In the genomic region with DNA sequence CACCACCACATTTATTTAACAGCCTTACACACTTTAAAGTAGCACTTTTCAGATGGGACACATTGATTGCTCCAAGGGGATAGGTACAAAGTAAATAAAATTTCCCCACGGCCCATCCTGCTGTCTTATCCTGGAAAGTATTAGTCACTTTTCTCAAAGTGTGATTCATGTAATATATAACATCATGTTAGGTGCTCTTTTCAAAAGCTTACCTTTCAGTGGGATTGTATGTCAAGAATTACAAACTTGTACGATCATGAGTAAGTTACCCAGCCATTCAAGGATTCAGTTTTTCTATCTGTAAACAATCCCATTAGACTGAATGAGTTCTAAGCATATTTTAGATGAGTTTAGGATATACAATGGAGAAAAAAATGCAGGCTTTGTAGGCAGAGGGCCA, we compare ENCODE assay signal across 28 cellular contexts.
A peak's percentile ranks its signal among the peaks of the same experiment; 100 is the strongest.
DNase-seq lines count a peak whose midpoint lies in the region; ATAC-seq, FAIRE-seq and TF ChIP-seq lines count a peak whose summit lies in the region.
"Had no signal": no experiment of that assay in that cellular context is flagged by ENCODE, and none has a peak within 500 bp of the region (broad histone marks: within the 10 kb centered on the region; RNA-seq: fewer than 3 reads in every experiment).

No MANE protein-coding gene starts in this region.

- no peak overlapping the region for H3K27ac Mint-ChIP-seq in MCF 10A (ENCODE audit: low read depth, unreplicated experiment)
- no peak overlapping the region for H3K27ac Mint-ChIP-seq in astrocyte (ENCODE audit: unreplicated experiment)
- H3K27ac Mint-ChIP-seq: CD14-positive monocyte; CD8-positive, alpha-beta memory T cell had no signal

- in situ Hi-C loops in ACHN (cut with HindIII; ENCODE audit: low pct_ligation_motif_present, low pct_unique_long_range_greater_than_20kb, low sequenced_read_pairs): no loop called here

- H3K4me3 ChIP-seq in breast epithelium: no peak overlapping the region
- no peak overlapping the region for H3K4me3 ChIP-seq in astrocyte (ENCODE audit: insufficient read depth, low read depth, low read length)
- H3K4me3 ChIP-seq in right atrium auricular region: no peak overlapping the region
- H3K4me3 ChIP-seq in MM.1S (ENCODE audit: low read length): no peak overlapping the region
- H3K4me3 ChIP-seq: PC-9 had no signal

- H3K9me2 ChIP-seq in MM.1S (replicated peaks; ENCODE audit: insufficient read depth, low read length): no peaks in the 10 kb centered on the region
- H3K9me2 ChIP-seq: SK-N-SH had no signal

- TF ChIP-seq POLR2A in breast epithelium (IDR thresholded peaks at IDR 0.05): no peak

- H3K27me3 ChIP-seq in breast epithelium (no peaks in the 10 kb centered on the region), astrocyte (ENCODE audit: insufficient read depth, low read length) (no peaks in the 10 kb centered on the region), foreskin keratinocyte (no peaks in the 10 kb centered on the region), right atrium auricular region (no peaks in the 10 kb centered on the region), MM.1S (replicated peaks; ENCODE audit: insufficient read depth, low read length) (no peaks in the 10 kb centered on the region)
- H3K27me3 ChIP-seq: BE2C had no signal

- peak; percentile 98 for ATAC-seq in foreskin keratinocyte

- no peaks in the 10 kb centered on the region for H3F3A ChIP-seq in MM.1S (ENCODE audit: insufficient read depth, low read length)

- CTCF ChIA-PET in MCF 10A (lab: Yijun Ruan, JAX): no interaction called here

- H3K4me2 ChIP-seq in astrocyte (ENCODE audit: low read length) (no peak overlapping the region), MM.1S (ENCODE audit: low read depth, low read length) (no peak overlapping the region)
- H3K4me2 ChIP-seq: PC-9, SK-N-SH had no signal

- H3K9me3 Mint-ChIP-seq in MCF 10A (ENCODE audit: unreplicated experiment): peaks cover 7% of the 10 kb centered on the region
- H3K9me3 Mint-ChIP-seq in astrocyte (ENCODE audit: unreplicated experiment): no peaks in the 10 kb centered on the region

- no peak for TF ChIP-seq CTCF in MCF 10A (IDR thresholded peaks at IDR 0.05; ENCODE audit: unreplicated experiment)
- no peak for TF ChIP-seq CTCF in breast epithelium (IDR thresholded peaks at IDR 0.05)
- TF ChIP-seq CTCF in astrocyte (IDR thresholded peaks at IDR 0.05; ENCODE audit: insufficient read depth, low read depth, low read length): no peak
- TF ChIP-seq CTCF in foreskin keratinocyte (conservative IDR thresholded peaks at IDR 0.05): no peak
- TF ChIP-seq CTCF in right atrium auricular region (IDR thresholded peaks at IDR 0.05): no peak
- TF ChIP-seq CTCF in MM.1S (IDR thresholded peaks at IDR 0.05; ENCODE audit: low read length): no peak

- no peaks in the 10 kb centered on the region for H3K36me3 ChIP-seq in breast epithelium
- no peaks in the 10 kb centered on the region for H3K36me3 ChIP-seq in astrocyte (ENCODE audit: insufficient read depth, low read length)
- H3K36me3 ChIP-seq in right atrium auricular region: no peaks in the 10 kb centered on the region
- no peaks in the 10 kb centered on the region for H3K36me3 ChIP-seq in MM.1S (replicated peaks; ENCODE audit: insufficient read depth, low read length)
- H3K36me3 ChIP-seq: BE2C had no signal

- H3K27ac ChIP-seq in breast epithelium: no peak overlapping the region
- H3K27ac ChIP-seq in astrocyte (ENCODE audit: low read depth, low read length): no peak overlapping the region
- H3K27ac ChIP-seq in foreskin keratinocyte: peak overlapping the region; percentile 65
- H3K27ac ChIP-seq in right atrium auricular region: no peak overlapping the region
- H3K27ac ChIP-seq in MM.1S (ENCODE audit: low read length): no peak overlapping the region
- H3K27ac ChIP-seq: 22Rv1, PC-9 had no signal

- H2AFZ ChIP-seq in astrocyte (ENCODE audit: low read depth, low read length) (no peak overlapping the region), MM.1S (ENCODE audit: low read length) (no peak overlapping the region)
- H2AFZ ChIP-seq: PC-9 had no signal

- intact Hi-C loops in MCF 10A (cut with micrococcal nuclease): no loop called here
- intact Hi-C loops in breast epithelium (cut with DNase I; ENCODE audit: low total_unique reads): no loop called here
- intact Hi-C loops in posterior cingulate gyrus (cut with DNase I): no loop called here

- H3K9ac ChIP-seq in astrocyte (ENCODE audit: low read length) (no peak overlapping the region), MM.1S (ENCODE audit: low read length) (no peak overlapping the region)
- H3K9ac ChIP-seq: SK-N-SH had no signal

- POLR2A ChIA-PET in MCF 10A (lab: Yijun Ruan, JAX): no interaction called here

- H3K9me3 ChIP-seq in breast epithelium (no peaks in the 10 kb centered on the region), astrocyte (ENCODE audit: insufficient read depth, low read depth, low read length) (no peaks in the 10 kb centered on the region), right atrium auricular region (no peaks in the 10 kb centered on the region), MM.1S (replicated peaks; ENCODE audit: insufficient read depth, low read length) (no peaks in the 10 kb centered on the region)
- H3K9me3 ChIP-seq: BE2C, SK-N-SH had no signal

- no TSS peak for BruUV-seq in MCF 10A (replicated peaks; lab: Mats Ljungman, UMichigan)

- H3K4me1 Mint-ChIP-seq in MCF 10A (ENCODE audit: insufficient read depth, unreplicated experiment) (no peaks in the 10 kb centered on the region), astrocyte (ENCODE audit: low read depth, unreplicated experiment) (no peaks in the 10 kb centered on the region)
- H3K4me1 Mint-ChIP-seq: CD14-positive monocyte; CD8-positive, alpha-beta memory T cell had no signal

- H3K79me2 ChIP-seq in astrocyte (ENCODE audit: insufficient read depth, low read length) (no peaks in the 10 kb centered on the region), MM.1S (ENCODE audit: low read length) (no peaks in the 10 kb centered on the region)

- DNase-seq in MCF 10A (ENCODE audit: unreplicated experiment) (peak; percentile 20), breast epithelium (ENCODE audit: low spot score in 2 of 2) (no peak), astrocyte (ENCODE audit: low read depth) (peak; percentile 3), foreskin keratinocyte (peak; percentile 80 to 91), posterior cingulate gyrus (no peak), right atrium auricular region (ENCODE audit: low spot score) (no peak), ACHN (no peak), MM.1S (no peak)
- DNase-seq: BE2C; Calu3; CD8-positive, alpha-beta memory T cell; DMS79 treated with DMSO at 0.1 percent for 48 hours; GF-D8; MV-4-11; NCI-H1105; NCI-H1436 treated with DMSO at 0.1 percent for 48 hours; NCI-H187 treated with DMSO at 0.1 percent for 48 hours; NCI-H2171 treated with DMSO at 0.1 percent for 48 hours; NCI-H446; NCI-H524 treated with DMSO at 0.1 percent for 48 hours; NCI-H774; PC-9; SIG-M5; SK-N-SH had no signal

- no peak for FAIRE-seq in astrocyte (lab: Jason Lieb, UNC)
- FAIRE-seq: GM12891, H1 had no signal

- H3K4me3 Mint-ChIP-seq in MCF 10A (ENCODE audit: unreplicated experiment) (no peak overlapping the region), astrocyte (ENCODE audit: unreplicated experiment) (no peak overlapping the region)
- H3K4me3 Mint-ChIP-seq: CD14-positive monocyte; CD8-positive, alpha-beta memory T cell had no signal

- H3K4me1 ChIP-seq in breast epithelium: no peaks in the 10 kb centered on the region
- no peaks in the 10 kb centered on the region for H3K4me1 ChIP-seq in astrocyte (ENCODE audit: insufficient read depth, low read length)
- H3K4me1 ChIP-seq in foreskin keratinocyte: peaks cover 13% of the 10 kb centered on the region
- H3K4me1 ChIP-seq in right atrium auricular region: no peaks in the 10 kb centered on the region
- H3K4me1 ChIP-seq in MM.1S (ENCODE audit: low read length): no peaks in the 10 kb centered on the region
- H3K4me1 ChIP-seq: BE2C had no signal

- H3K36me3 Mint-ChIP-seq in MCF 10A (ENCODE audit: insufficient read depth, unreplicated experiment): no peaks in the 10 kb centered on the region
- H3K36me3 Mint-ChIP-seq in astrocyte (ENCODE audit: low read depth, unreplicated experiment): no peaks in the 10 kb centered on the region
- H3K36me3 Mint-ChIP-seq: CD14-positive monocyte; CD8-positive, alpha-beta memory T cell had no signal

- H3K27me3 Mint-ChIP-seq in MCF 10A (ENCODE audit: insufficient read depth, unreplicated experiment): no peaks in the 10 kb centered on the region
- no peaks in the 10 kb centered on the region for H3K27me3 Mint-ChIP-seq in astrocyte (ENCODE audit: low read depth, unreplicated experiment)
- H3K27me3 Mint-ChIP-seq: CD8-positive, alpha-beta memory T cell had no signal

- H4K20me1 ChIP-seq in astrocyte (ENCODE audit: insufficient read depth, low read length) (no peaks in the 10 kb centered on the region), MM.1S (ENCODE audit: insufficient read depth, low read length) (no peaks in the 10 kb centered on the region)

Comparison
In these comparisons a context has a peak if more than half of its experiments do, and no peak if none do; other contexts are left out.
1. DNase-seq: peak in MCF 10A (single experiment), astrocyte (single experiment) and foreskin keratinocyte (2 of 2); none in breast epithelium (0 of 2), posterior cingulate gyrus (0 of 10), right atrium auricular region (single experiment), ACHN (single experiment) and MM.1S (single experiment).